Comparison of ENCODE assay signal across 7 cellular contexts in the genomic region with DNA sequence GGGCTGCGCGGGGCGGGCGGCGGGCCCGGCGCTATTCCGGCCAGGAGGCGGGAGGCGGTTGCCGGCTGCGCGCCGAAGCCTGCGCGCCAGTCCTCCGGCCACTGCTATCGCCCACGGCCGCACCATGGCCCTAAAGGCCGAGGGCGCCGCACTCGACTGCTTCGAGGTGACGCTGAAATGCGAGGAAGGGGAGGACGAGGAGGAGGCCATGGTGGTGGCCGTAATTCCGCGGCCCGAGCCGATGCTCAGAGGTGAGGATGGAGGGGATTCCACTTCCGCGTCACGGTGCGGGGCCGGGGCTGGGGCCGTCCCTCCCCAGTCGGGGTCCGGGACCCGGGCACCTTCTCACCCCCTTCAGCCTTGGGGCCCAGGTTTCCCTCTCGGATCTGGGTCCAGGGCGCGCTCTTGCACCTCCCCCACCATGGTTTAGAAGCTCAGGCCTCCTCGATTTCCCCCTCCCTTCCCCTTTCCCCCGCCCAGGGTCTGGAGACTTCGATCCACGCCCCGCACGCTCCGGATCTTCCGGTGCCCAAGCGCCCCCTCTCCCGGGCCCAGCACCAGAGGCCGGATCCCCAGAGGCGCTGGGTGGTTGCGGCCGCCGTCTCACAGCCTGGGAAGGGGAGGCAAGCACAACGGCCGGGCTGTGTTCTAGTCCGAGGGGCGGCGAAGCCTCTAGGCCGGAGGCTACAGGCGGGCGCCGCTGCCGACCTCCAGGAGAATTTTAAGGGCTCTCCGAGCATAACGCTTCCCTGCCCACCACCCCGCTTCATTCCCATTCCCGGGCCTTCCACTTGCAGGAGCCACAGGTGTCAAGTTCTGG.
A peak's percentile ranks its signal among the peaks of the same experiment; 100 is the strongest.
DNase-seq lines count a peak whose midpoint lies in the region; ATAC-seq and TF ChIP-seq lines count a peak whose summit lies in the region.

No MANE protein-coding gene starts in this region.

- H3K9ac ChIP-seq in KMS-11 = peak overlapping the region; percentile 46; the same call in 1 of the 2 replicates

- H3K27me3 ChIP-seq in GM06990 (replicated peaks; ENCODE audit: control insufficient read depth, insufficient read depth, low read length) = no peaks in the 10 kb centered on the region
- no peaks in the 10 kb centered on the region for H3K27me3 ChIP-seq in KMS-11 (ENCODE audit: insufficient read depth, low read depth)

- no peak for TF ChIP-seq CTCF in GM06990 (IDR thresholded peaks at IDR 0.05; ENCODE audit: insufficient read depth, low read length, poor library complexity, severe bottlenecking)
- TF ChIP-seq CTCF in KMS-11 (conservative IDR thresholded peaks at IDR 0.05; ENCODE audit: low read depth, low read length) = no peak
- TF ChIP-seq CTCF in VCaP (conservative IDR thresholded peaks at IDR 0.05) = peak; percentile 17; the same call in 1 of the 2 replicates

- H2AFZ ChIP-seq in KMS-11 (ENCODE audit: low read depth) = peak overlapping the region; percentile 61; the same call in 1 of the 2 replicates

- H3K4me3 ChIP-seq in GM06990 (replicated peaks; ENCODE audit: low read depth, low read length) (peak overlapping the region; percentile 91), KMS-11 (IDR thresholded peaks at IDR 0.05; ENCODE audit: insufficient read depth, low read depth, low read length) (no peak overlapping the region)

- no peak overlapping the region for H3K27ac ChIP-seq in KMS-11
- peak overlapping the region; percentile 93 for H3K27ac ChIP-seq in VCaP

- H3K79me2 ChIP-seq in KMS-11 (ENCODE audit: insufficient read depth, low read depth) = peaks cover 42% of the 10 kb centered on the region

- peaks cover 11% of the 10 kb centered on the region for H4K20me1 ChIP-seq in KMS-11 (ENCODE audit: insufficient read depth)

- H3K36me3 ChIP-seq in GM06990 (ENCODE audit: control insufficient read depth, insufficient read depth, low read length) (peaks cover 19% of the 10 kb centered on the region), KMS-11 (ENCODE audit: insufficient read depth) (no peaks in the 10 kb centered on the region)

- peak overlapping the region; percentile 98 for H3K4me2 ChIP-seq in KMS-11

- peak; percentile 33 for ATAC-seq in GM21786 (IDR thresholded peaks at IDR 0.05; ENCODE audit: unreplicated experiment)

- H3K4me1 ChIP-seq in KMS-11 (ENCODE audit: low read depth, poor library complexity, severe bottlenecking) = peaks cover 24% of the 10 kb centered on the region

- DNase-seq in GM06990 (ENCODE audit: extremely low read depth, insufficient read length) = peak; percentile 64
- DNase-seq in dedifferentiated amniotic fluid mesenchymal stem cell (ENCODE audit: extremely low spot score) = peak; percentile 31
- peak; percentile 85 for DNase-seq in left kidney (ENCODE audit: low read depth, low spot score)
- DNase-seq in stimulated activated CD4-positive, alpha-beta T cell treated with anti-CD3 and anti-CD28 coated beads, Interleukin-4, amount 100 ng/mL, for 4 hours = peak; percentile 7 to 37

Comparison
In these comparisons a context has a peak if more than half of its experiments do, and no peak if none do; other contexts are left out.
1. DNase-seq: peak in every context shown above with its lines; median percentile 85 in left kidney; 64 in GM06990; 31 in dedifferentiated amniotic fluid mesenchymal stem cell; 22 in stimulated activated CD4-positive, alpha-beta T cell treated with anti-CD3 and anti-CD28 coated beads, Interleukin-4, amount 100 ng/mL, for 4 hours.